ENCODE assay signal across 1 cellular context in genomic region chr2:234699456-234699855, GRCh38.
TF ChIP-seq lines count a peak whose summit lies in the region.

No MANE protein-coding gene starts in this region.

TF ChIP-seq in H1, 55 proteins besides CTCF, POLR2A, EP300 and RAD21 (continued from another document):
- TF ChIP-seq RBBP5 (IDR thresholded peaks at IDR 0.05; ENCODE audit: borderline replicate concordance, low read depth, low read length), result no peak
- no peak for TF ChIP-seq EZH2 (IDR thresholded peaks at IDR 0.05; ENCODE audit: low read depth, low read length, severe bottlenecking)
- no peak for TF ChIP-seq TAF7 (optimal IDR thresholded peaks at IDR 0.05; ENCODE audit: borderline replicate concordance, low read depth, low read length)
- TF ChIP-seq GABPA (IDR thresholded peaks at IDR 0.05; ENCODE audit: borderline replicate concordance, insufficient read depth, low read length), result no peak
- TF ChIP-seq CREB1 (IDR thresholded peaks at IDR 0.05), result no peak
- TF ChIP-seq KDM1A (IDR thresholded peaks at IDR 0.05; ENCODE audit: borderline replicate concordance, low read length), result no peak
- TF ChIP-seq SP4 (IDR thresholded peaks at IDR 0.05; ENCODE audit: low read length), result no peak
- TF ChIP-seq SIN3A (conservative IDR thresholded peaks at IDR 0.05 in 1 of 2, IDR thresholded peaks at IDR 0.05 in 1 of 2; ENCODE audit: low read depth in 1 of 2, low read length in 2 of 2), result no peak
- TF ChIP-seq FOSL1 (IDR thresholded peaks at IDR 0.05; ENCODE audit: insufficient read depth, low read depth, low read length), result no peak
- no peak for TF ChIP-seq CBX5 (IDR thresholded peaks at IDR 0.05; ENCODE audit: low read depth, low read length)
- TF ChIP-seq SP2 (IDR thresholded peaks at IDR 0.05; ENCODE audit: low read length), result no peak
